Comparison of ENCODE assay signal across 23 cellular contexts in genomic region chr6:137912813-137913212, GRCh38. TPM values are rescaled to one million over a fixed set of nuclear protein-coding genes. Genes with fewer than 3 reads are reported as not detected.
DNase-seq lines count a peak whose midpoint lies in the region; ATAC-seq, FAIRE-seq and TF ChIP-seq lines count a peak whose summit lies in the region.
"Had no signal": no experiment of that assay in that cellular context is flagged by ENCODE, and none has a peak within 500 bp of the region (broad histone marks: within the 10 kb centered on the region; RNA-seq: fewer than 3 reads in every experiment).

No MANE protein-coding gene starts in this region.

- no peak overlapping the region for H2BK5ac ChIP-seq in trophoblast cell (ENCODE audit: low read depth, low read length, poor library complexity)

- no peak for DNase-seq in GM12891 (ENCODE audit: insufficient read length, low spot score)
- DNase-seq in GM18507 (ENCODE audit: extremely low spot score, insufficient read length, low read depth): no peak
- no peak for DNase-seq in GM12878 (ENCODE audit: low read depth, low spot score)
- DNase-seq in trophoblast cell: no peak
- DNase-seq in mucosa of descending colon: no peak
- no peak for DNase-seq in GM19238 (ENCODE audit: insufficient read length, low spot score)
- DNase-seq: 8988T; ACHN; BE2C; C1 segment of cervical spinal cord; Caco-2; Calu3; CD4-positive, alpha-beta memory T cell; CD4-positive, CD25-positive, alpha-beta regulatory T cell; CD8-positive, alpha-beta memory T cell; DMS79 treated with DMSO at 0.1 percent for 48 hours; GF-D8 had no signal

- POLR2A ChIA-PET in GM12878 (lab: Charles Lee): interaction anchor here (1.0 to 6.7 kb wide), 5 partner anchors 11 to 45 kb away, joined by 3 to 153 read pairs (median 28); partner anchors contain the start of gene TNFAIP3

- intact Hi-C loops in GM12878 (cut with micrococcal nuclease; ENCODE audit: unreplicated experiment): no loop called here
- intact Hi-C loops in mucosa of descending colon (cut with DNase I, micrococcal nuclease): no loop called here

- TF ChIP-seq RAD21 in GM12878 (IDR thresholded peaks at IDR 0.05; ENCODE audit: insufficient read depth, low read depth, low read length): no peak

- H3K4me1 ChIP-seq in GM12878 (ENCODE audit: control insufficient read depth, insufficient read depth, low read length): peaks cover 47% of the 10 kb centered on the region
- H3K4me1 ChIP-seq in trophoblast cell (ENCODE audit: control insufficient read depth in 1 of 2, insufficient read depth in 2 of 2, low read length in 2 of 2): no peaks in the 10 kb centered on the region
- H3K4me1 ChIP-seq in mucosa of descending colon (ENCODE audit: low read depth): no peaks in the 10 kb centered on the region
- H3K4me1 ChIP-seq: BE2C, Caco-2 had no signal

- no peak overlapping the region for H3K14ac ChIP-seq in trophoblast cell (ENCODE audit: low read length)

- SMC1A ChIA-PET in GM12878 (lab: Charles Lee; ENCODE audit: uncharacterized antibody, unreplicated experiment): interaction anchor here (0.7 to 8.9 kb wide), 9 partner anchors 12 to 254 kb away, joined by 3 to 126 read pairs (median 25); partner anchors contain the start of gene TNFAIP3

- TF ChIP-seq CTCF in GM12878 (IDR thresholded peaks at IDR 0.05 in 2 of 3, conservative IDR thresholded peaks at IDR 0.05 in 1 of 3; ENCODE audit: control insufficient read depth in 2 of 3, extremely low read depth in 1 of 3, insufficient read depth in 1 of 3, low read depth in 3 of 3, low read length in 3 of 3) (no peak), mucosa of descending colon (IDR thresholded peaks at IDR 0.05) (no peak)

- H3K23ac ChIP-seq in trophoblast cell (ENCODE audit: low read length): no peak overlapping the region

- no peak overlapping the region for H2BK12ac ChIP-seq in trophoblast cell (ENCODE audit: low read length)

- no peaks in the 10 kb centered on the region for H4K20me1 ChIP-seq in GM12878 (ENCODE audit: control insufficient read depth, insufficient read depth)
- H4K20me1 ChIP-seq: BLaER1 had no signal

- no peaks in the 10 kb centered on the region for H3K79me1 ChIP-seq in trophoblast cell (ENCODE audit: low read length)

- no peak for ATAC-seq in GM12878
- no peak for ATAC-seq in GM21717 (IDR thresholded peaks at IDR 0.05; ENCODE audit: unreplicated experiment)
- ATAC-seq in mucosa of descending colon: no peak
- ATAC-seq in HG03565 (IDR thresholded peaks at IDR 0.05; ENCODE audit: unreplicated experiment): no peak

- in situ Hi-C loops in GM12878 (cut with MboI): no loop called here

- H3K9ac ChIP-seq in GM12878 (ENCODE audit: control insufficient read depth, insufficient read depth, low read length) (no peak overlapping the region), trophoblast cell (ENCODE audit: low read length) (no peak overlapping the region)
- H3K9ac ChIP-seq: BLaER1 had no signal

- H2BK120ac ChIP-seq in trophoblast cell (ENCODE audit: insufficient read depth, low read length, poor library complexity): no peak overlapping the region

- RAD21 ChIA-PET in GM12878 (lab: Charles Lee; ENCODE audit: unreplicated experiment): interaction anchor here (0.7 to 4.8 kb wide), 12 partner anchors 10 to 96 kb away, joined by 4 to 65 read pairs (median 13); partner anchors contain the start of gene TNFAIP3

- no peak overlapping the region for H3K18ac ChIP-seq in trophoblast cell (ENCODE audit: low read length)

- H3K27ac ChIP-seq in GM12878 (ENCODE audit: control insufficient read depth, insufficient read depth) (peak overlapping the region; percentile 95; the same call in 1 of the 2 replicates), trophoblast cell (ENCODE audit: low read depth, low read length) (no peak overlapping the region)
- H3K27ac ChIP-seq: BLaER1 had no signal

- H4K12ac ChIP-seq in trophoblast cell (ENCODE audit: low read depth, low read length): no peak overlapping the region

- TF ChIP-seq EP300 in GM12878 (IDR thresholded peaks at IDR 0.05; ENCODE audit: borderline replicate concordance in 1 of 2, control insufficient read depth in 1 of 2, low read depth in 2 of 2, low read length in 2 of 2): no peak

- no peak overlapping the region for H3K4me2 ChIP-seq in GM12878 (ENCODE audit: control insufficient read depth, insufficient read depth)
- no peak overlapping the region for H3K4me2 ChIP-seq in trophoblast cell (ENCODE audit: low read length)

- peak; percentile 28 for FAIRE-seq in GM12891 (lab: Jason Lieb, UNC)
- FAIRE-seq in GM18507 (lab: Jason Lieb, UNC): peak; percentile 9
- no peak for FAIRE-seq in GM12878 (lab: Jason Lieb, UNC)
- FAIRE-seq: A204.1, D721Med, G401.6 had no signal

- no peak overlapping the region for H2AK5ac ChIP-seq in trophoblast cell (ENCODE audit: low read length)

- CTCF ChIA-PET in GM12878 (lab: Yijun Ruan, JAX): interaction anchor here (1.1 to 6.9 kb wide), 8 partner anchors 11 to 41 kb away, joined by 3 to 71 read pairs (median 14); no protein-coding TSS in a partner anchor

- H3K4ac ChIP-seq in trophoblast cell (ENCODE audit: low read depth, low read length): no peak overlapping the region

- WGBS in GM12878 (ENCODE audit: insufficient coverage, insufficient replicate concordance, low lambda C conversion rate, missing lambda C conversion rate): 92% methylated on average over 3 of the region's 3 CpGs
- no CpG with 5 or more reads among the region's 3 CpGs for WGBS in trophoblast cell (ENCODE audit: extremely low coverage, insufficient coverage, insufficient read length)

- peak overlapping the region; percentile 52 for H4K91ac ChIP-seq in trophoblast cell (ENCODE audit: low read depth, low read length)

- no peaks in the 10 kb centered on the region for H3K27me3 ChIP-seq in GM12878 (replicated peaks in 1 of 2; ENCODE audit: control insufficient read depth in 2 of 2, insufficient read depth in 2 of 2, low read length in 1 of 2)
- H3K27me3 ChIP-seq in trophoblast cell (ENCODE audit: insufficient read depth, low read length): no peaks in the 10 kb centered on the region
- H3K27me3 ChIP-seq: BE2C, BLaER1 had no signal

- no peak for TF ChIP-seq POLR2A in GM12891 (IDR thresholded peaks at IDR 0.05; ENCODE audit: low read depth, low read length)
- TF ChIP-seq POLR2A in GM12878 (IDR thresholded peaks at IDR 0.05; ENCODE audit: low read depth, low read length): no peak

- BruUV-seq in GM12878 (replicated peaks; lab: Mats Ljungman, UMichigan): no TSS peak

- peaks cover 19% of the 10 kb centered on the region for H3K79me2 ChIP-seq in GM12878 (ENCODE audit: control insufficient read depth, insufficient read depth, low read length)
- no peaks in the 10 kb centered on the region for H3K79me2 ChIP-seq in trophoblast cell (ENCODE audit: control insufficient read depth, insufficient read depth, low read length, poor library complexity)

- peaks cover 3% of the 10 kb centered on the region for H3K9me3 ChIP-seq in GM12878 (replicated peaks; ENCODE audit: control insufficient read depth, insufficient read depth, low read length)
- H3K9me3 ChIP-seq in trophoblast cell (ENCODE audit: insufficient read depth, low read depth, low read length): no peaks in the 10 kb centered on the region
- no peaks in the 10 kb centered on the region for H3K9me3 ChIP-seq in mucosa of descending colon
- H3K9me3 ChIP-seq: BE2C had no signal

- no peak overlapping the region for H4K8ac ChIP-seq in trophoblast cell (ENCODE audit: low read depth, low read length)

- H2AFZ ChIP-seq in GM12878 (ENCODE audit: control insufficient read depth, low read depth, low read length): no peak overlapping the region
- H2AFZ ChIP-seq in trophoblast cell (ENCODE audit: insufficient read depth, low read length, poor library complexity): no peak overlapping the region

- no peaks in the 10 kb centered on the region for H3K36me3 ChIP-seq in GM12878 (ENCODE audit: control insufficient read depth in 2 of 2, insufficient read depth in 2 of 2, low read length in 1 of 2)
- H3K36me3 ChIP-seq in trophoblast cell (ENCODE audit: control insufficient read depth in 1 of 2, insufficient read depth in 2 of 2, low read length in 2 of 2): no peaks in the 10 kb centered on the region
- H3K36me3 ChIP-seq in mucosa of descending colon (ENCODE audit: low read depth): no peaks in the 10 kb centered on the region
- H3K36me3 ChIP-seq: BE2C, BLaER1 had no signal

- H3K4me3 ChIP-seq in GM12878: no peak overlapping the region
- H3K4me3 ChIP-seq in trophoblast cell (ENCODE audit: low read depth, low read length): no peak overlapping the region
- H3K4me3 ChIP-seq in mucosa of descending colon: no peak overlapping the region
- H3K4me3 ChIP-seq: BLaER1 had no signal

TF ChIP-seq in GM12891, 5 proteins besides CTCF, POLR2A, EP300 and RAD21 (continues in another document):
- TF ChIP-seq POU2F2 (IDR thresholded peaks at IDR 0.05; ENCODE audit: low read depth, low read length): no peak
- TF ChIP-seq TAF1 (IDR thresholded peaks at IDR 0.05; ENCODE audit: low read depth, low read length): no peak
- TF ChIP-seq SPI1 (IDR thresholded peaks at IDR 0.05; ENCODE audit: low read depth, low read length): no peak
- no peak for TF ChIP-seq POLR2AphosphoS5 (IDR thresholded peaks at IDR 0.05; ENCODE audit: low read depth, low read length)

TF ChIP-seq in GM12878, 131 proteins besides CTCF, POLR2A, EP300 and RAD21 (continues in another document):
- TF ChIP-seq CHD2 (IDR thresholded peaks at IDR 0.05; ENCODE audit: borderline replicate concordance, low read depth, low read length): no peak

RNA-seq across cellular contexts. Expression of gene TNFAIP3, which starts 45.8 kb away (rescaled TPM):
- 120 TPM for polyA plus RNA-seq in GM12891 (2012; ENCODE audit: low read depth, missing spikeins)
- 258 and 260 TPM in 2 replicates for total RNA-seq in GM12878 (2013; cell fraction: nucleolus; rRNA removed)
- total RNA-seq in GM12878 (2014; rRNA removed) (84.0 and 96.8 TPM in 2 replicates), GM12878 (2014; rRNA removed; fragmentation: Illumina TruSeq; extraction: Trizol) (81.4 and 82.4 TPM in 2 replicates), GM12878 (2021) (220 and 229 TPM in 2 replicates), mucosa of descending colon (10 to 100 TPM; 49.3 to 65.2 (median 55.8) TPM)
- polyA plus RNA-seq in GM12878 (2011; ENCODE audit: low read depth): 59.4 TPM
- polyA plus RNA-seq in GM12878 (2011; rRNA removed) (308 and 350 TPM in 2 replicates), GM12878 (2014; fragmentation: Illumina TruSeq; extraction: Trizol) (149 and 171 TPM in 2 replicates), GM12878 (2014; fragmentation: Nextera tagmentation; extraction: Ambion mirVana) (10 to 100 TPM; 18.0 to 31.5 TPM), GM12878 (2014; rRNA removed) (138 and 149 TPM in 2 replicates), GM12878 (2016; fragmentation: Nextera tagmentation; extraction: Ambion mirVana) (100 to 1,000 TPM; 126 to 128 TPM)
- polyA plus RNA-seq in GM12878 (2011; cell fraction: cytosol; rRNA removed): 204 and 210 TPM in 2 replicates
- polyA plus RNA-seq in GM12878 (2011; cell fraction: nucleus; rRNA removed): 565 and 695 TPM in 2 replicates
- polyA plus RNA-seq in GM12878 (2012): 64.6 and 107 TPM in 2 replicates
- polyA minus RNA-seq in GM12878 (2011; rRNA and poly(A)+ RNA removed): 268 and 281 TPM in 2 replicates
- 95.9 and 104 TPM in 2 replicates for polyA minus RNA-seq in GM12878 (2011; cell fraction: cytosol; rRNA and poly(A)+ RNA removed)
- polyA minus RNA-seq in GM12878 (2011; cell fraction: nucleus; rRNA and poly(A)+ RNA removed): 243 and 270 TPM in 2 replicates
- 59.7 and 64.7 TPM in 2 replicates for polyA plus RNA-seq in trophoblast cell (2013)
